Comparison of ENCODE assay signal across 8 cellular contexts in genomic region chr19:12737666-12738351, GRCh38. TPM values are rescaled to one million over a fixed set of nuclear protein-coding genes. Genes with fewer than 3 reads are reported as not detected.
DNase-seq lines count a peak whose midpoint lies in the region; ATAC-seq and TF ChIP-seq lines count a peak whose summit lies in the region.

No MANE protein-coding gene starts in this region.

- no peaks in the 10 kb centered on the region for H3K9me3 ChIP-seq in iPS-15b (ENCODE audit: control insufficient read depth, insufficient read depth, low read length)

- no peak for DNase-seq in HL-60 (ENCODE audit: low read depth in 1 of 2, low spot score in 1 of 2)
- no peak for DNase-seq in activated naive CD4-positive, alpha-beta T cell treated with anti-CD3 and anti-CD28 coated beads, Interleukin-2, amount 50 U/mL, for 72 hours (ENCODE audit: low spot score in 2 of 2)
- DNase-seq in GOT3 (lab: John Stamatoyannopoulos, UW) = no peak
- DNase-seq in HUDEP-2 (lab: John Stamatoyannopoulos, UW; ENCODE audit: unreplicated experiment in 76 of 76) = no peak

- H3K27me3 Mint-ChIP-seq in stimulated activated memory B cell treated with anti-CD40 and anti-IgM and Interleukin-4, amounts not matched to agents 10 μg/mL and 1 μg/mL and 100 μg/mL, for 72 hours = no peaks in the 10 kb centered on the region

- peaks cover 21 to 27% of the 10 kb centered on the region in 2 donors for H3K36me3 Mint-ChIP-seq in activated naive CD4-positive, alpha-beta T cell treated with anti-CD3 and anti-CD28 coated beads, Interleukin-2, amount 50 U/mL, for 72 hours
- peaks cover 28% of the 10 kb centered on the region for H3K36me3 Mint-ChIP-seq in stimulated activated memory B cell treated with anti-CD40 and anti-IgM and Interleukin-4, amounts not matched to agents 10 μg/mL and 1 μg/mL and 100 μg/mL, for 72 hours

- ATAC-seq in activated naive CD4-positive, alpha-beta T cell treated with anti-CD3 and anti-CD28 coated beads, Interleukin-2, amount 50 U/mL, for 72 hours = peak in 1 of 2 donors; percentile 1
- ATAC-seq in stimulated activated memory B cell treated with anti-CD40 and anti-IgM and Interleukin-4, amounts not matched to agents 10 μg/mL and 1 μg/mL and 100 μg/mL, for 72 hours = no peak
- ATAC-seq in HG03175 (IDR thresholded peaks at IDR 0.05; ENCODE audit: unreplicated experiment) (no peak), HG03469 (IDR thresholded peaks at IDR 0.05; ENCODE audit: unreplicated experiment) (no peak)

- H3K27ac ChIP-seq in HL-60 (replicated peaks) = peak overlapping the region; percentile 99

- peak overlapping the region; percentile 100 for H3K4me3 Mint-ChIP-seq in stimulated activated memory B cell treated with anti-CD40 and anti-IgM and Interleukin-4, amounts not matched to agents 10 μg/mL and 1 μg/mL and 100 μg/mL, for 72 hours

- H3K4me1 Mint-ChIP-seq in stimulated activated memory B cell treated with anti-CD40 and anti-IgM and Interleukin-4, amounts not matched to agents 10 μg/mL and 1 μg/mL and 100 μg/mL, for 72 hours = peaks cover 39% of the 10 kb centered on the region

- peak overlapping the region; percentile 87 for H3K9ac ChIP-seq in iPS-15b (ENCODE audit: low read depth, low read length)

- H3K4me1 ChIP-seq in iPS-15b (ENCODE audit: control insufficient read depth, insufficient read depth, low read length) = peaks cover 3% of the 10 kb centered on the region

- H3K36me3 ChIP-seq in iPS-15b (ENCODE audit: control insufficient read depth, insufficient read depth, low read length) = no peaks in the 10 kb centered on the region

- peak overlapping the region; percentile 92 to 100 for H3K27ac Mint-ChIP-seq in activated naive CD4-positive, alpha-beta T cell treated with anti-CD3 and anti-CD28 coated beads, Interleukin-2, amount 50 U/mL, for 72 hours
- peak overlapping the region; percentile 98 for H3K27ac Mint-ChIP-seq in stimulated activated memory B cell treated with anti-CD40 and anti-IgM and Interleukin-4, amounts not matched to agents 10 μg/mL and 1 μg/mL and 100 μg/mL, for 72 hours

- no peaks in the 10 kb centered on the region for H3K9me3 Mint-ChIP-seq in activated naive CD4-positive, alpha-beta T cell treated with anti-CD3 and anti-CD28 coated beads, Interleukin-2, amount 50 U/mL, for 72 hours
- no peaks in the 10 kb centered on the region for H3K9me3 Mint-ChIP-seq in stimulated activated memory B cell treated with anti-CD40 and anti-IgM and Interleukin-4, amounts not matched to agents 10 μg/mL and 1 μg/mL and 100 μg/mL, for 72 hours

- H3K4me3 ChIP-seq in HL-60 (replicated peaks; ENCODE audit: insufficient read depth, low read length) = peak overlapping the region; percentile 95
- peak overlapping the region; percentile 94 for H3K4me3 ChIP-seq in iPS-15b (ENCODE audit: low read depth, low read length)

- no peak for TF ChIP-seq CTCF in HL-60 (IDR thresholded peaks at IDR 0.05; ENCODE audit: insufficient read depth, low read length)

- no peaks in the 10 kb centered on the region for H3K27me3 ChIP-seq in HL-60 (ENCODE audit: insufficient read depth, poor library complexity, severe bottlenecking)
- H3K27me3 ChIP-seq in iPS-15b (ENCODE audit: control insufficient read depth, insufficient read depth, low read length) = no peaks in the 10 kb centered on the region

RNA-seq across cellular contexts. Expression of gene GET3, which starts 0.5 kb away (rescaled TPM):
- total RNA-seq in activated naive CD4-positive, alpha-beta T cell treated with anti-CD3 and anti-CD28 coated beads, Interleukin-2, amount 50 U/mL, for 72 hours = 10 to 100 TPM; 46.4 to 56.9 TPM

RNA-seq across cellular contexts. Expression of gene TRIR, which starts 3.3 kb away (rescaled TPM):
- 100 to 1,000 TPM; 122 to 167 TPM for total RNA-seq in activated naive CD4-positive, alpha-beta T cell treated with anti-CD3 and anti-CD28 coated beads, Interleukin-2, amount 50 U/mL, for 72 hours

RNA-seq across cellular contexts. Expression of gene BEST2, which starts 13.8 kb away (rescaled TPM):
- total RNA-seq in activated naive CD4-positive, alpha-beta T cell treated with anti-CD3 and anti-CD28 coated beads, Interleukin-2, amount 50 U/mL, for 72 hours = not detected

RNA-seq across cellular contexts. Expression of gene TNPO2, which starts 14.1 kb away (rescaled TPM):
- 100 to 1,000 TPM in 1 of 2 donors, 10 to 100 TPM in 1; 89.6 to 100 TPM for total RNA-seq in activated naive CD4-positive, alpha-beta T cell treated with anti-CD3 and anti-CD28 coated beads, Interleukin-2, amount 50 U/mL, for 72 hours

RNA-seq across cellular contexts. Expression of gene HOOK2, which starts 37.5 kb away (rescaled TPM):
- 10 to 100 TPM; 37.9 to 41.5 TPM for total RNA-seq in activated naive CD4-positive, alpha-beta T cell treated with anti-CD3 and anti-CD28 coated beads, Interleukin-2, amount 50 U/mL, for 72 hours
